ENCODE assay signal across 15 cellular contexts in the genomic region with DNA sequence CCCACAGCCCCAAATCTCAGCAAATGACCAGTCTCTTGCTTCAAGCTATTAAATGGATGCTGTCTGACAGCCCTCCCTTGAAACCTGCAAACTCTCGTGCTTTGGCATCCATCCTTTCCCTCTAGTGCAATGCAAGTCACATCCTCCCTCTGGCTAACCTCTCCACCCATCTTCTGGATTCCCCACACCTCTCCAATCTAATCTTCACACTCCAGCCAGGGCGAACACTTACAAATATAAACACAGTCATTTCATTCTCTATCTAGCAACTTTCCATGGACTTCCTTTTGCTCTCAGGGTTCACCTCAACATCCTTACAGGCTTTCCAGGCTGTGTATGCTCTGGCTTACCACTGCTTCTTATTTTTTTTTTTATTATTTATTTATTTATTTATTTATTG. TPM values are rescaled to one million over a fixed set of nuclear protein-coding genes. Genes with fewer than 3 reads are reported as not detected.
DNase-seq lines count a peak whose midpoint lies in the region; ATAC-seq and TF ChIP-seq lines count a peak whose summit lies in the region.
"Had no signal": no experiment of that assay in that cellular context is flagged by ENCODE, and none has a peak within 500 bp of the region (broad histone marks: within the 10 kb centered on the region; RNA-seq: fewer than 3 reads in every experiment).

No MANE protein-coding gene starts in this region.

- no peak for ATAC-seq in activated T-helper 17 cell treated with anti-CD3 and anti-CD28 coated beads, Interleukin-2, amount 50 U/mL, for 72 hours (replicated peaks)

- peak overlapping the region; percentile 20 for H3K27ac Mint-ChIP-seq in T-helper 2 cell treated with Interferon-gamma antibody and Interleukin-4, amounts not matched to agents 5 μg/mL and 100 μg/mL, for 36 hours
- peak overlapping the region; percentile 96 for H3K27ac Mint-ChIP-seq in activated T-helper 17 cell treated with anti-CD3 and anti-CD28 coated beads, Interleukin-2, amount 50 U/mL, for 72 hours
- H3K27ac Mint-ChIP-seq in nephron progenitor cell: no peak overlapping the region

- H3K9me3 Mint-ChIP-seq in T-helper 2 cell treated with Interferon-gamma antibody and Interleukin-4, amounts not matched to agents 5 μg/mL and 100 μg/mL, for 36 hours: no peaks in the 10 kb centered on the region
- H3K9me3 Mint-ChIP-seq in activated T-helper 17 cell treated with anti-CD3 and anti-CD28 coated beads, Interleukin-2, amount 50 U/mL, for 72 hours: no peaks in the 10 kb centered on the region
- H3K9me3 Mint-ChIP-seq in nephron progenitor cell: peaks cover 13% of the 10 kb centered on the region

- DNase-seq in T-helper 2 cell treated with Interferon-gamma antibody and Interleukin-4, amounts not matched to agents 5 μg/mL and 100 μg/mL, for 36 hours (ENCODE audit: low spot score): no peak
- DNase-seq in T-helper 2 cell (no peak), nephron progenitor cell (no peak), transverse colon (no peak), cerebellar nuclear complex (lab: John Stamatoyannopoulos, UW) (no peak), amniotic stem cell (lab: John Stamatoyannopoulos, UW) (no peak)
- DNase-seq: hypothalamus, mesendoderm, NCI-H446, retina had no signal

- H3K4me1 Mint-ChIP-seq in T-helper 2 cell treated with Interferon-gamma antibody and Interleukin-4, amounts not matched to agents 5 μg/mL and 100 μg/mL, for 36 hours (ENCODE audit: low read depth): peaks cover 8% of the 10 kb centered on the region
- peaks cover 7% of the 10 kb centered on the region for H3K4me1 Mint-ChIP-seq in activated T-helper 17 cell treated with anti-CD3 and anti-CD28 coated beads, Interleukin-2, amount 50 U/mL, for 72 hours
- H3K4me1 Mint-ChIP-seq in nephron progenitor cell: peaks cover 20% of the 10 kb centered on the region

- intact Hi-C loops in transverse colon (cut with DNase I; ENCODE audit: low total_unique reads): no loop called here

- H3K27me3 ChIP-seq in transverse colon: no peaks in the 10 kb centered on the region
- H3K27me3 ChIP-seq: ascending aorta, SJSA1 had no signal

- H3K4me3 ChIP-seq in GM08714 (ENCODE audit: low read length) (peak overlapping the region; percentile 72; the same call in 1 of the 2 replicates), transverse colon (no peak overlapping the region)
- H3K4me3 ChIP-seq: SJSA1 had no signal

- peaks cover 0 to 26% (median 7%) of the 10 kb centered on the region in 4 donors for H3K4me1 ChIP-seq in transverse colon
- H3K4me1 ChIP-seq: ascending aorta had no signal

- H3K36me3 Mint-ChIP-seq in T-helper 2 cell treated with Interferon-gamma antibody and Interleukin-4, amounts not matched to agents 5 μg/mL and 100 μg/mL, for 36 hours (ENCODE audit: low read depth): peaks cover 8% of the 10 kb centered on the region
- H3K36me3 Mint-ChIP-seq in activated T-helper 17 cell treated with anti-CD3 and anti-CD28 coated beads, Interleukin-2, amount 50 U/mL, for 72 hours (ENCODE audit: low read depth): peaks cover 12% of the 10 kb centered on the region
- H3K36me3 Mint-ChIP-seq in nephron progenitor cell (ENCODE audit: low read depth): peaks cover 19% of the 10 kb centered on the region

- H3K27ac ChIP-seq in transverse colon: no peak overlapping the region
- H3K27ac ChIP-seq: SJSA1 had no signal

- in situ Hi-C loops in transverse colon (cut with MboI; ENCODE audit: low pct_ligation_motif_present in 1 of 4, low pct_unique_long_range_greater_than_20kb in 1 of 4, low sequenced_read_pairs in 3 of 4): loop anchor here in 1 of 4 donors (25.0 kb wide), 1 partner anchor 106 kb away; no protein-coding TSS in a partner anchor

- TF ChIP-seq CTCF in nephron progenitor cell (IDR thresholded peaks at IDR 0.05): no peak
- no peak for TF ChIP-seq CTCF in transverse colon (IDR thresholded peaks at IDR 0.05)

- no peak for TF ChIP-seq POLR2A in transverse colon (IDR thresholded peaks at IDR 0.05)

- H3K36me3 ChIP-seq in transverse colon: no peaks in the 10 kb centered on the region
- H3K36me3 ChIP-seq: ascending aorta, thoracic aorta had no signal

- H3K9me3 ChIP-seq in transverse colon: no peaks in the 10 kb centered on the region
- H3K9me3 ChIP-seq: ascending aorta, SJSA1, thoracic aorta had no signal

- 75 to 85% methylated on average over 2 of the region's 2 CpGs for WGBS in transverse colon (ENCODE audit: low coverage in 1 of 2), 2 donors

- no peaks in the 10 kb centered on the region for H3K27me3 Mint-ChIP-seq in T-helper 2 cell treated with Interferon-gamma antibody and Interleukin-4, amounts not matched to agents 5 μg/mL and 100 μg/mL, for 36 hours (ENCODE audit: low read depth)
- H3K27me3 Mint-ChIP-seq in activated T-helper 17 cell treated with anti-CD3 and anti-CD28 coated beads, Interleukin-2, amount 50 U/mL, for 72 hours: no peaks in the 10 kb centered on the region
- H3K27me3 Mint-ChIP-seq in nephron progenitor cell (ENCODE audit: low read depth, poor library complexity): no peaks in the 10 kb centered on the region

- H3K4me3 Mint-ChIP-seq in T-helper 2 cell treated with Interferon-gamma antibody and Interleukin-4, amounts not matched to agents 5 μg/mL and 100 μg/mL, for 36 hours: peak overlapping the region; percentile 99
- peak overlapping the region; percentile 95 for H3K4me3 Mint-ChIP-seq in activated T-helper 17 cell treated with anti-CD3 and anti-CD28 coated beads, Interleukin-2, amount 50 U/mL, for 72 hours
- H3K4me3 Mint-ChIP-seq in nephron progenitor cell: peak overlapping the region; percentile 96

- no peak for TF ChIP-seq EP300 in transverse colon (IDR thresholded peaks at IDR 0.05; ENCODE audit: low read depth)

RNA-seq across cellular contexts. Expression of a gene that starts 10.1 kb away (rescaled TPM):
- 10 to 100 TPM; 43.0 to 99.0 TPM for total RNA-seq in activated T-helper 17 cell treated with anti-CD3 and anti-CD28 coated beads, Interleukin-2, amount 50 U/mL, for 72 hours
- 100 to 1,000 TPM in 2 of 4 donors, 10 to 100 TPM in 2; 80.8 to 186 (median 129) TPM for total RNA-seq in transverse colon

RNA-seq across cellular contexts. Expression of a gene that starts 45.2 kb away (rescaled TPM):
- total RNA-seq in activated T-helper 17 cell treated with anti-CD3 and anti-CD28 coated beads, Interleukin-2, amount 50 U/mL, for 72 hours: 10 to 100 TPM; 15.0 to 26.2 TPM
- total RNA-seq in transverse colon: 10 to 100 TPM in 3 of 4 donors, 1 to 10 TPM in 1; 9.6 to 36.0 (median 28.3) TPM
